8 cellular contexts compared by ENCODE assay signal in the genomic region with DNA sequence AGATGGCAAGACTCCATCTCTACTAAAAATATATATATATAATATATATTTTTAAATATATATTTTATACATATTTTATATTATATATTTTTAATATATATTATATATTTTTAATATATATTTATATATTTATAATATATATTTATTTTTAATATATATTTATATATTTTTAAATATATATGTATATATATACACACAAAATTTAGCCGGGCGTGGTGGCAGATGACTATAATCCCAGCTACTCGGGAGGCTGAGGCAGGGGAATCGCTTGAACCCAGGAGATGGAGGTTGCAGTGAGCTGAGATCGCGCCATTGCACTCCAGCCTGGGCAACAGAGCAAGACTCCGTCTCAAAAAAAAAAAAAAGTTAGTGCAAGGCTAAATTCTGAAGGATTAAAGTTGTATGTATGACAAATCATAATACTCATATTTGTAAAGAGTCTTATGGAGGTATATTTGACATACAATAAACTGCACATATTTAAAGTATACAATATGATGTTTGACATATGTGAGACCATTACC. TPM values are rescaled to one million over a fixed set of nuclear protein-coding genes. Genes with fewer than 3 reads are reported as not detected.
DNase-seq lines count a peak whose midpoint lies in the region; ATAC-seq and TF ChIP-seq lines count a peak whose summit lies in the region.

No MANE protein-coding gene starts in this region.

- peaks cover 0 to 12% (median 4%) of the 10 kb centered on the region in 4 donors for H3K4me1 ChIP-seq in right lobe of liver
- H3K4me1 ChIP-seq in thymus (ENCODE audit: control insufficient read depth, insufficient read depth, low read length): peaks cover 7% of the 10 kb centered on the region

- no peaks in the 10 kb centered on the region for H3K27me3 ChIP-seq in right lobe of liver
- no peaks in the 10 kb centered on the region for H3K27me3 ChIP-seq in thymus (ENCODE audit: control insufficient read depth, insufficient read depth)

- no peak for TF ChIP-seq POLR2A in right lobe of liver (IDR thresholded peaks at IDR 0.05)

- no peaks in the 10 kb centered on the region for H3K9me3 Mint-ChIP-seq in activated CD8-positive, alpha-beta memory T cell treated with anti-CD3 and anti-CD28 coated beads, Interleukin-2, amount 10 ng/mL, durations not matched to agents 7 days and 5 days (ENCODE audit: low read depth)
- H3K9me3 Mint-ChIP-seq in activated naive CD8-positive, alpha-beta T cell (ENCODE audit: low read depth): no peaks in the 10 kb centered on the region

- H3K4me3 ChIP-seq in right lobe of liver (peak overlapping the region; percentile 80 to 89 (median 82)), thymus (ENCODE audit: low read length) (no peak overlapping the region)

- no peak for DNase-seq in activated CD8-positive, alpha-beta memory T cell treated with anti-CD3 and anti-CD28 coated beads, Interleukin-2, amount 10 ng/mL, durations not matched to agents 7 days and 5 days
- no peak for DNase-seq in activated CD8-positive, alpha-beta memory T cell treated with anti-CD3 and anti-CD28 coated beads, Interleukin-2, amount 50 U/mL, for 4 hours
- DNase-seq in right lobe of liver (no peak), NCI-H446 (lab: John Stamatoyannopoulos, UW) (no peak), hypothalamus (lab: John Stamatoyannopoulos, UW) (no peak)

- TF ChIP-seq CTCF in right lobe of liver (IDR thresholded peaks at IDR 0.05): no peak

- intact Hi-C loops in right lobe of liver (cut with DNase I): no loop called here

- no peak for ATAC-seq in activated CD8-positive, alpha-beta memory T cell treated with anti-CD3 and anti-CD28 coated beads, Interleukin-2, amount 10 ng/mL, durations not matched to agents 7 days and 5 days
- ATAC-seq in right lobe of liver (no peak), GM18870 (IDR thresholded peaks at IDR 0.05; ENCODE audit: unreplicated experiment) (no peak)

- H3K27ac ChIP-seq in right lobe of liver (peak overlapping the region; percentile 69 to 82 (median 77)), thymus (ENCODE audit: low read depth) (peak overlapping the region; percentile 86)

- peak overlapping the region; percentile 95 for H3K27ac Mint-ChIP-seq in activated CD8-positive, alpha-beta memory T cell treated with anti-CD3 and anti-CD28 coated beads, Interleukin-2, amount 10 ng/mL, durations not matched to agents 7 days and 5 days
- peak overlapping the region; percentile 98 for H3K27ac Mint-ChIP-seq in activated naive CD8-positive, alpha-beta T cell

- no peaks in the 10 kb centered on the region for H3K27me3 Mint-ChIP-seq in activated CD8-positive, alpha-beta memory T cell treated with anti-CD3 and anti-CD28 coated beads, Interleukin-2, amount 10 ng/mL, durations not matched to agents 7 days and 5 days
- no peaks in the 10 kb centered on the region for H3K27me3 Mint-ChIP-seq in activated naive CD8-positive, alpha-beta T cell

- WGBS in right lobe of liver (ENCODE audit: insufficient coverage, low coverage, low lambda C conversion rate, missing lambda C conversion rate): 91% methylated on average over 7 of the region's 7 CpGs
- WGBS in thymus: 97% methylated on average over 7 of the region's 7 CpGs

- CTCF ChIA-PET in activated CD8-positive, alpha-beta memory T cell treated with anti-CD3 and anti-CD28 coated beads, Interleukin-2, amount 10 ng/mL, durations not matched to agents 7 days and 5 days (lab: Charles Lee): interaction anchor here (3.1 kb wide), 1 partner anchor 29 kb away, joined by 9 read pairs; the partner anchor contains the start of gene HSP90B1

- H3K36me3 ChIP-seq in right lobe of liver (peaks cover 0 to under 1% (median 0%) of the 10 kb centered on the region in 4 donors), thymus (ENCODE audit: control insufficient read depth, insufficient read depth) (peaks cover 13% of the 10 kb centered on the region)

- H3K4me1 Mint-ChIP-seq in activated CD8-positive, alpha-beta memory T cell treated with anti-CD3 and anti-CD28 coated beads, Interleukin-2, amount 10 ng/mL, durations not matched to agents 7 days and 5 days: peaks cover 34% of the 10 kb centered on the region
- H3K4me1 Mint-ChIP-seq in activated naive CD8-positive, alpha-beta T cell (ENCODE audit: low read depth): peaks cover 26% of the 10 kb centered on the region

- H3K36me3 Mint-ChIP-seq in activated CD8-positive, alpha-beta memory T cell treated with anti-CD3 and anti-CD28 coated beads, Interleukin-2, amount 10 ng/mL, durations not matched to agents 7 days and 5 days: peaks cover 19% of the 10 kb centered on the region
- peaks cover 2% of the 10 kb centered on the region for H3K36me3 Mint-ChIP-seq in activated naive CD8-positive, alpha-beta T cell

- H3K4me3 Mint-ChIP-seq in activated CD8-positive, alpha-beta memory T cell treated with anti-CD3 and anti-CD28 coated beads, Interleukin-2, amount 10 ng/mL, durations not matched to agents 7 days and 5 days: peak overlapping the region; percentile 97
- H3K4me3 Mint-ChIP-seq in activated naive CD8-positive, alpha-beta T cell: peak overlapping the region; percentile 95

- H3K9me3 ChIP-seq in right lobe of liver: no peaks in the 10 kb centered on the region
- no peaks in the 10 kb centered on the region for H3K9me3 ChIP-seq in thymus (ENCODE audit: control insufficient read depth)

RNA-seq across cellular contexts. Expression of gene TDG, which starts 7.7 kb away (rescaled TPM):
- 10 to 100 TPM; 29.4 to 46.5 TPM for total RNA-seq in activated CD8-positive, alpha-beta memory T cell treated with anti-CD3 and anti-CD28 coated beads, Interleukin-2, amount 10 ng/mL, durations not matched to agents 7 days and 5 days
- 10 to 100 TPM in 2 of 6 experiments, 1 to 10 TPM in 4; 4.9 to 14.1 (median 9.5) TPM for total RNA-seq in right lobe of liver
- polyA plus RNA-seq in thymus: 26.9 TPM

RNA-seq across cellular contexts. Expression of gene HSP90B1, which starts 27.7 kb away (rescaled TPM):
- 100 to 1,000 TPM; 324 to 489 TPM for total RNA-seq in activated CD8-positive, alpha-beta memory T cell treated with anti-CD3 and anti-CD28 coated beads, Interleukin-2, amount 10 ng/mL, durations not matched to agents 7 days and 5 days
- total RNA-seq in right lobe of liver: 1,000 to 10,000 TPM in 1 of 6 experiments, 100 to 1,000 TPM in 5; 472 to 1,038 (median 633) TPM
- polyA plus RNA-seq in thymus: 309 TPM
